In genomic region chr6:150293423-150294280, GRCh38 we compare ENCODE assay signal across 12 cellular contexts.
DNase-seq lines count a peak whose midpoint lies in the region; ATAC-seq and TF ChIP-seq lines count a peak whose summit lies in the region.
"Had no signal": no experiment of that assay in that cellular context is flagged by ENCODE, and none has a peak within 500 bp of the region (broad histone marks: within the 10 kb centered on the region; RNA-seq: fewer than 3 reads in every experiment).

No MANE protein-coding gene starts in this region.

- intact Hi-C loops in activated CD4-positive, alpha-beta T cell treated with anti-CD3 and anti-CD28 coated beads for 36 hours (cut with DNase I, micrococcal nuclease), result no loop called here

- TF ChIP-seq CTCF in RWPE2 (IDR thresholded peaks at IDR 0.05; ENCODE audit: poor library complexity, severe bottlenecking) (no peak), fibroblast of mammary gland (conservative IDR thresholded peaks at IDR 0.05; ENCODE audit: control insufficient read depth, insufficient read depth, low read depth, low read length) (no peak), nephron progenitor cell (IDR thresholded peaks at IDR 0.05) (no peak)

- H3K36me3 Mint-ChIP-seq in activated CD4-positive, alpha-beta T cell treated with anti-CD3 and anti-CD28 coated beads for 36 hours (ENCODE audit: low read depth), result no peaks in the 10 kb centered on the region
- no peaks in the 10 kb centered on the region for H3K36me3 Mint-ChIP-seq in stimulated activated effector memory CD8-positive, alpha-beta T cell treated with anti-CD3 and anti-CD28 coated beads, Interleukin-12 subunit alpha, Interleukin-12 subunit beta, amount 100 ng/mL, for 72 hours
- peaks cover 16% of the 10 kb centered on the region for H3K36me3 Mint-ChIP-seq in nephron progenitor cell (ENCODE audit: low read depth)
- H3K36me3 Mint-ChIP-seq: naive thymus-derived CD4-positive, alpha-beta T cell had no signal

- DNase-seq in activated CD4-positive, alpha-beta T cell treated with anti-CD3 and anti-CD28 coated beads for 36 hours, result no peak
- DNase-seq in activated CD4-positive, alpha-beta T cell treated with anti-CD3 and anti-CD28 coated beads, Interleukin-2, amount 50 U/mL, for 1 hour, result no peak
- DNase-seq in RWPE2 (ENCODE audit: low spot score) (no peak), fibroblast of mammary gland (ENCODE audit: low read depth) (peak; percentile 92), NCI-H2227 treated with DMSO at 0.1 percent for 48 hours (lab: John Stamatoyannopoulos, UW) (no peak), NCI-H2171 (lab: John Stamatoyannopoulos, UW) (no peak), nephron progenitor cell (no peak)
- no peak for DNase-seq in stimulated activated effector memory CD8-positive, alpha-beta T cell treated with anti-CD3 and anti-CD28 coated beads, Interleukin-12 subunit alpha, Interleukin-12 subunit beta, amount 100 ng/mL, for 72 hours (ENCODE audit: low spot score in 2 of 2)
- DNase-seq: hypothalamus; naive thymus-derived CD4-positive, alpha-beta T cell; stimulated activated CD4-positive, alpha-beta T cell treated with anti-CD3 and anti-CD28 coated beads, Interleukin-4, amount 100 ng/mL, for 24 hours had no signal

- CTCF ChIA-PET in activated CD4-positive, alpha-beta T cell treated with anti-CD3 and anti-CD28 coated beads for 36 hours (lab: Charles Lee), result interaction anchor here (0.6 to 0.8 kb wide), 2 partner anchors 313 to 469 kb away, joined by 3 to 5 read pairs; no protein-coding TSS in a partner anchor

- no peak overlapping the region for H3K4me3 Mint-ChIP-seq in activated CD4-positive, alpha-beta T cell treated with anti-CD3 and anti-CD28 coated beads for 36 hours
- H3K4me3 Mint-ChIP-seq in stimulated activated effector memory CD8-positive, alpha-beta T cell treated with anti-CD3 and anti-CD28 coated beads, Interleukin-12 subunit alpha, Interleukin-12 subunit beta, amount 100 ng/mL, for 72 hours, result no peak overlapping the region
- no peak overlapping the region for H3K4me3 Mint-ChIP-seq in nephron progenitor cell
- H3K4me3 Mint-ChIP-seq: naive thymus-derived CD4-positive, alpha-beta T cell; type B pancreatic cell had no signal

- H3K27me3 ChIP-seq in RWPE2 (ENCODE audit: insufficient read depth, poor library complexity, severe bottlenecking), result no peaks in the 10 kb centered on the region

- H3K9me3 Mint-ChIP-seq in activated CD4-positive, alpha-beta T cell treated with anti-CD3 and anti-CD28 coated beads for 36 hours (ENCODE audit: low read depth), result peaks cover 12% of the 10 kb centered on the region
- H3K9me3 Mint-ChIP-seq in stimulated activated effector memory CD8-positive, alpha-beta T cell treated with anti-CD3 and anti-CD28 coated beads, Interleukin-12 subunit alpha, Interleukin-12 subunit beta, amount 100 ng/mL, for 72 hours, result peaks cover 3% of the 10 kb centered on the region
- H3K9me3 Mint-ChIP-seq in nephron progenitor cell, result peaks cover 31% of the 10 kb centered on the region

- peak; percentile 75 for ATAC-seq in activated CD4-positive, alpha-beta T cell treated with anti-CD3 and anti-CD28 coated beads for 36 hours
- peak; percentile 50 for ATAC-seq in RWPE2 (ENCODE audit: low read depth)
- peak; percentile 51 for ATAC-seq in stimulated activated effector memory CD8-positive, alpha-beta T cell treated with anti-CD3 and anti-CD28 coated beads, Interleukin-12 subunit alpha, Interleukin-12 subunit beta, amount 100 ng/mL, for 72 hours
- ATAC-seq: naive thymus-derived CD4-positive, alpha-beta T cell had no signal

- H3K27ac Mint-ChIP-seq in activated CD4-positive, alpha-beta T cell treated with anti-CD3 and anti-CD28 coated beads for 36 hours, result no peak overlapping the region
- no peak overlapping the region for H3K27ac Mint-ChIP-seq in stimulated activated effector memory CD8-positive, alpha-beta T cell treated with anti-CD3 and anti-CD28 coated beads, Interleukin-12 subunit alpha, Interleukin-12 subunit beta, amount 100 ng/mL, for 72 hours
- no peak overlapping the region for H3K27ac Mint-ChIP-seq in nephron progenitor cell
- H3K27ac Mint-ChIP-seq: naive thymus-derived CD4-positive, alpha-beta T cell; type B pancreatic cell had no signal

- peaks cover 49% of the 10 kb centered on the region for H3K4me1 ChIP-seq in RWPE2 (ENCODE audit: insufficient read depth, poor library complexity, severe bottlenecking)

- H3K4me3 ChIP-seq in RWPE2 (ENCODE audit: severe bottlenecking), result no peak overlapping the region
- no peak overlapping the region for H3K4me3 ChIP-seq in fibroblast of mammary gland (ENCODE audit: control insufficient read depth, low read depth, low read length)

- H3K9me3 ChIP-seq in RWPE2 (ENCODE audit: severe bottlenecking), result no peaks in the 10 kb centered on the region

- H3K36me3 ChIP-seq in RWPE2 (ENCODE audit: low read depth), result no peaks in the 10 kb centered on the region

- H3K27me3 Mint-ChIP-seq in activated CD4-positive, alpha-beta T cell treated with anti-CD3 and anti-CD28 coated beads for 36 hours, result peaks cover 16% of the 10 kb centered on the region
- peaks cover 24% of the 10 kb centered on the region for H3K27me3 Mint-ChIP-seq in nephron progenitor cell (ENCODE audit: low read depth, poor library complexity)
- H3K27me3 Mint-ChIP-seq: type B pancreatic cell had no signal

- POLR2A ChIA-PET in activated CD4-positive, alpha-beta T cell treated with anti-CD3 and anti-CD28 coated beads for 36 hours (lab: Charles Lee), result no interaction called here

- H3K4me1 Mint-ChIP-seq in activated CD4-positive, alpha-beta T cell treated with anti-CD3 and anti-CD28 coated beads for 36 hours, result peaks cover 3% of the 10 kb centered on the region
- peaks cover 13% of the 10 kb centered on the region for H3K4me1 Mint-ChIP-seq in stimulated activated effector memory CD8-positive, alpha-beta T cell treated with anti-CD3 and anti-CD28 coated beads, Interleukin-12 subunit alpha, Interleukin-12 subunit beta, amount 100 ng/mL, for 72 hours
- no peaks in the 10 kb centered on the region for H3K4me1 Mint-ChIP-seq in nephron progenitor cell

- H3K27ac ChIP-seq in RWPE2 (ENCODE audit: poor library complexity, severe bottlenecking), result peak overlapping the region; percentile 46
